9 cellular contexts compared by ENCODE assay signal in genomic region chr4:171639540-171639939, GRCh38.
DNase-seq lines count a peak whose midpoint lies in the region; ATAC-seq and TF ChIP-seq lines count a peak whose summit lies in the region.
"Had no signal": no experiment of that assay in that cellular context is flagged by ENCODE, and none has a peak within 500 bp of the region (broad histone marks: within the 10 kb centered on the region; RNA-seq: fewer than 3 reads in every experiment).

No MANE protein-coding gene starts in this region.

- TF ChIP-seq CTCF in GM10266 (IDR thresholded peaks at IDR 0.05; ENCODE audit: control insufficient read depth, insufficient read depth, low read depth, missing control alignments) (no peak), Calu3 (IDR thresholded peaks at IDR 0.05; ENCODE audit: unreplicated experiment) (no peak)

- H3K27me3 Mint-ChIP-seq in Calu3 (ENCODE audit: unreplicated experiment): peaks cover 3% of the 10 kb centered on the region

- H3K9me3 Mint-ChIP-seq in Calu3 (ENCODE audit: low read depth, unreplicated experiment): no peaks in the 10 kb centered on the region

- peak; percentile 31 for DNase-seq in GM10266 (ENCODE audit: extremely low spot score)
- peak; percentile 26 for DNase-seq in MV-4-11 (lab: John Stamatoyannopoulos, UW)
- DNase-seq in DMS153 (lab: John Stamatoyannopoulos, UW): no peak
- DNase-seq in NCI-H1436 treated with DMSO at 0.1 percent for 48 hours (lab: John Stamatoyannopoulos, UW): no peak
- no peak for DNase-seq in Calu3
- DNase-seq in anterior cingulate cortex (lab: John Stamatoyannopoulos, UW): no peak
- DNase-seq: activated CD4-positive, alpha-beta T cell treated with anti-CD3 and anti-CD28 coated beads, Interleukin-2, amount 50 U/mL, for 48 hours had no signal

- H3K4me3 Mint-ChIP-seq in Calu3 (ENCODE audit: low read depth, unreplicated experiment): no peak overlapping the region

- no peaks in the 10 kb centered on the region for H3K36me3 Mint-ChIP-seq in Calu3 (ENCODE audit: insufficient read depth, unreplicated experiment)

- CTCF ChIA-PET in Calu3 (lab: Charles Lee): interaction anchor here (0.6 to 1.4 kb wide), 2 partner anchors 11 to 852 kb away, joined by 3 read pairs; no protein-coding TSS in a partner anchor

- H3K4me1 Mint-ChIP-seq in Calu3 (ENCODE audit: low read depth, unreplicated experiment): no peaks in the 10 kb centered on the region

- peak; percentile 96 for ATAC-seq in GM19372 (IDR thresholded peaks at IDR 0.05; ENCODE audit: low read depth, unreplicated experiment)
- peak; percentile 91 for ATAC-seq in HG02885 (IDR thresholded peaks at IDR 0.05; ENCODE audit: poor library complexity, unreplicated experiment)

- intact Hi-C loops in Calu3 (cut with micrococcal nuclease; ENCODE audit: unreplicated experiment): no loop called here

- BruUV-seq in Calu3 (replicated peaks; lab: Mats Ljungman, UMichigan): no TSS peak

- H3K27ac Mint-ChIP-seq in Calu3 (ENCODE audit: unreplicated experiment): no peak overlapping the region

Comparison
In these comparisons a context has a peak if more than half of its experiments do, and no peak if none do; other contexts are left out.
1. DNase-seq: peak in GM10266 (single experiment) and MV-4-11 (single experiment); none in DMS153 (single experiment), NCI-H1436 treated with DMSO at 0.1 percent for 48 hours (single experiment), Calu3 (single experiment) and anterior cingulate cortex (0 of 58).